ENCODE assay signal across 26 cellular contexts in genomic region chr2:70817284-70817954, GRCh38. TPM values are rescaled to one million over a fixed set of nuclear protein-coding genes. Genes with fewer than 3 reads are reported as not detected.
"Had no signal": no experiment of that assay in that cellular context is flagged by ENCODE, and none has a peak within 500 bp of the region (broad histone marks: within the 10 kb centered on the region; RNA-seq: fewer than 3 reads in every experiment).

No MANE protein-coding gene starts in this region.

- H3K9me3 Mint-ChIP-seq: central memory CD8-positive, alpha-beta T cell had no signal

- H3K27ac ChIP-seq: ascending aorta, body of pancreas, PC-9, WERI-Rb-1 had no signal

- DNase-seq: activated CD4-positive, alpha-beta T cell treated with anti-CD3 and anti-CD28 coated beads for 4 hours; activated CD4-positive, alpha-beta T cell treated with anti-CD3 and anti-CD28 coated beads, Interleukin-2, amount 50 U/mL, for 4 hours; activated CD8-positive, alpha-beta memory T cell treated with anti-CD3 and anti-CD28 coated beads, Interleukin-2, amount 50 U/mL, for 48 hours; activated CD8-positive, alpha-beta T cell treated with anti-CD3 and anti-CD28 coated beads, Interleukin-2, amount 10 ng/mL, durations not matched to agents 7 days and 5 days; activated gamma-delta T cell treated with Interleukin-2 at 50 U/mL for 16 hours; activated naive CD4-positive, alpha-beta T cell treated with anti-CD3 and anti-CD28 coated beads, Interleukin-2, amount 50 U/mL, for 16 hours; activated T-cell treated with anti-CD3 and anti-CD28 coated beads, Interleukin-2, amount 50 U/mL, for 1 hour; body of pancreas; IMR-90; Kasumi-1; KBM-7; NCI-H1048; NCI-H1417; NCI-H1694 treated with DMSO at 0.1 percent for 48 hours; NCI-H2029 treated with DMSO at 0.1 percent for 48 hours; NCI-H446; NCI-H524; PC-9; SHP77 treated with DMSO at 0.1 percent for 48 hours; T-helper 17 cell; T1000; WERI-Rb-1 had no signal

- H3K27me3 ChIP-seq: ascending aorta, body of pancreas had no signal

- H3K4me1 Mint-ChIP-seq: central memory CD8-positive, alpha-beta T cell had no signal

- H3K4me3 ChIP-seq: ascending aorta, body of pancreas, PC-9 had no signal

- H3K27me3 Mint-ChIP-seq: central memory CD8-positive, alpha-beta T cell had no signal

- H3K36me3 ChIP-seq: ascending aorta, WERI-Rb-1 had no signal

- H3K4me2 ChIP-seq: PC-9 had no signal

- H2AFZ ChIP-seq: PC-9 had no signal

- H3K27ac Mint-ChIP-seq: activated CD8-positive, alpha-beta T cell treated with anti-CD3 and anti-CD28 coated beads, Interleukin-2, amount 10 ng/mL, durations not matched to agents 7 days and 5 days; T-helper 17 cell had no signal

- H3K9me3 ChIP-seq: ascending aorta, body of pancreas had no signal

- H3K4me3 Mint-ChIP-seq: activated CD8-positive, alpha-beta T cell treated with anti-CD3 and anti-CD28 coated beads, Interleukin-2, amount 10 ng/mL, durations not matched to agents 7 days and 5 days; central memory CD8-positive, alpha-beta T cell; T-helper 17 cell had no signal

- H3K4me1 ChIP-seq: ascending aorta, body of pancreas had no signal

- ATAC-seq: activated CD8-positive, alpha-beta T cell treated with anti-CD3 and anti-CD28 coated beads, Interleukin-2, amount 10 ng/mL, durations not matched to agents 7 days and 5 days; body of pancreas; T-helper 17 cell had no signal

RNA-seq across cellular contexts. Expression of gene CLEC4F, which starts 3.0 kb away (rescaled TPM):
- total RNA-seq: activated CD8-positive, alpha-beta T cell treated with anti-CD3 and anti-CD28 coated beads, Interleukin-2, amount 10 ng/mL, durations not matched to agents 7 days and 5 days; ascending aorta; IMR-90; M059J; PC-9; SK-MEL-5 had no signal
- polyA plus RNA-seq: IMR-90 had no signal

RNA-seq across cellular contexts. Expression of gene CD207, which starts 18.2 kb away (rescaled TPM):
- total RNA-seq: activated CD8-positive, alpha-beta T cell treated with anti-CD3 and anti-CD28 coated beads, Interleukin-2, amount 10 ng/mL, durations not matched to agents 7 days and 5 days; ascending aorta; body of pancreas; IMR-90; M059J; PC-9; SK-MEL-5 had no signal
- polyA plus RNA-seq: IMR-90 had no signal

RNA-seq across cellular contexts. Expression of gene FIGLA, which starts 27.0 kb away (rescaled TPM):
- total RNA-seq: activated CD8-positive, alpha-beta T cell treated with anti-CD3 and anti-CD28 coated beads, Interleukin-2, amount 10 ng/mL, durations not matched to agents 7 days and 5 days; ascending aorta; body of pancreas; IMR-90; M059J; PC-9; SK-MEL-5; T-helper 17 cell had no signal
- polyA plus RNA-seq: IMR-90 had no signal

RNA-seq across cellular contexts. Expression of gene ADD2, which starts 49.4 kb away (rescaled TPM):
- total RNA-seq: IMR-90 had no signal
- polyA plus RNA-seq: IMR-90 had no signal
